10 cellular contexts compared by ENCODE assay signal in the genomic region with DNA sequence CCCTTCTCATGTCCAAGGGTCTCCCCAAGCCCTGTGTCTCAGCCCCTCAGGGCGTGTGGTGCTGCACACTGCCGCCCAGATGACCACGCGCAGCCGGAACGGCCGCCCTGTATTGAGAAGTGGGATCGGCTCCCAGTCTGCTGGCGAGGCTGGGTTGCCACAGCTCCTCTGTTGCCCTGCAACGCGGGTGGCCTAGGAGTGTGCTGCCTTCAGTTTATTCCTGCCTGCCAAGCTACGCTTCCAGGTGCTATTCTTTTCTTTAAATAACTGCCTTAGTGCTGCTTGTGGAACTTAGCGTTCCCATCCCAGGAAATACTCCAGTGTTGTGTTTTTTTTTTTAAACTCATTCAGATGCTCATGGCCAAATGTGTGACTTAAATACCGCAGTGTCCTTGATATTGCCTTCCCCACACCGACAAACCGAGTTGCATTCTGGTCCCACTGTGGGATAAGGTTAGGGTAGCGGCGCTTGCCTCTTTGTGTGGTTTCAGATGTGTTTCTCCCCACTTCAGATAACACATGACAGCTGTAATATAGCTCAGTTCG. TPM values are rescaled to one million over a fixed set of nuclear protein-coding genes. Genes with fewer than 3 reads are reported as not detected.
DNase-seq lines count a peak whose midpoint lies in the region; ATAC-seq and TF ChIP-seq lines count a peak whose summit lies in the region.
"Had no signal": no experiment of that assay in that cellular context is flagged by ENCODE, and none has a peak within 500 bp of the region (broad histone marks: within the 10 kb centered on the region; RNA-seq: fewer than 3 reads in every experiment).

No MANE protein-coding gene starts in this region.

- H3K27me3 Mint-ChIP-seq in activated naive CD8-positive, alpha-beta T cell treated with anti-CD3 and anti-CD28 coated beads, Interleukin-2, amount 10 ng/mL, durations not matched to agents 7 days and 5 days: no peaks in the 10 kb centered on the region
- peaks cover 48% of the 10 kb centered on the region for H3K27me3 Mint-ChIP-seq in activated naive CD8-positive, alpha-beta T cell treated with anti-CD3 and anti-CD28 coated beads for 36 hours
- H3K27me3 Mint-ChIP-seq in endodermal cell (ENCODE audit: insufficient read depth) (no peaks in the 10 kb centered on the region), natural killer cell (ENCODE audit: low read depth in 2 of 2) (no peaks in the 10 kb centered on the region)

- H3K36me3 Mint-ChIP-seq in activated naive CD8-positive, alpha-beta T cell treated with anti-CD3 and anti-CD28 coated beads, Interleukin-2, amount 10 ng/mL, durations not matched to agents 7 days and 5 days: peaks cover 22% of the 10 kb centered on the region
- H3K36me3 Mint-ChIP-seq in activated naive CD8-positive, alpha-beta T cell treated with anti-CD3 and anti-CD28 coated beads for 36 hours: peaks cover 14% of the 10 kb centered on the region
- H3K36me3 Mint-ChIP-seq in endodermal cell (ENCODE audit: low read depth) (peaks cover 26% of the 10 kb centered on the region), natural killer cell (no peaks in the 10 kb centered on the region)

- ATAC-seq in activated naive CD8-positive, alpha-beta T cell treated with anti-CD3 and anti-CD28 coated beads, Interleukin-2, amount 10 ng/mL, durations not matched to agents 7 days and 5 days (ENCODE audit: low read depth): peak; percentile 54
- ATAC-seq in natural killer cell (peak; percentile 59 to 77 (median 74)), GM18873 (IDR thresholded peaks at IDR 0.05; ENCODE audit: low FRiP score, unreplicated experiment) (no peak)

- POLR2A ChIA-PET in activated naive CD8-positive, alpha-beta T cell treated with anti-CD3 and anti-CD28 coated beads, Interleukin-2, amount 10 ng/mL, durations not matched to agents 7 days and 5 days (lab: Charles Lee): interaction anchor here (0.6 to 1.6 kb wide), 5 partner anchors 14 to 187 kb away, joined by 3 to 5 read pairs (median 3); no protein-coding TSS in a partner anchor

- H3K27ac Mint-ChIP-seq in activated naive CD8-positive, alpha-beta T cell treated with anti-CD3 and anti-CD28 coated beads, Interleukin-2, amount 10 ng/mL, durations not matched to agents 7 days and 5 days: peak overlapping the region; percentile 64
- H3K27ac Mint-ChIP-seq in activated naive CD8-positive, alpha-beta T cell treated with anti-CD3 and anti-CD28 coated beads for 36 hours: no peak overlapping the region
- peak overlapping the region; percentile 35 for H3K27ac Mint-ChIP-seq in endodermal cell
- peak overlapping the region; percentile 85 for H3K27ac Mint-ChIP-seq in natural killer cell

- peaks cover 56% of the 10 kb centered on the region for H3K4me1 Mint-ChIP-seq in activated naive CD8-positive, alpha-beta T cell treated with anti-CD3 and anti-CD28 coated beads, Interleukin-2, amount 10 ng/mL, durations not matched to agents 7 days and 5 days
- peaks cover 35% of the 10 kb centered on the region for H3K4me1 Mint-ChIP-seq in activated naive CD8-positive, alpha-beta T cell treated with anti-CD3 and anti-CD28 coated beads for 36 hours
- H3K4me1 Mint-ChIP-seq in endodermal cell: peaks cover 68% of the 10 kb centered on the region
- H3K4me1 Mint-ChIP-seq in natural killer cell: peaks cover 82% of the 10 kb centered on the region in 2 donors

- DNase-seq in activated naive CD8-positive, alpha-beta T cell treated with anti-CD3 and anti-CD28 coated beads, Interleukin-2, amount 10 ng/mL, durations not matched to agents 7 days and 5 days: no peak
- no peak for DNase-seq in activated naive CD8-positive, alpha-beta T cell treated with anti-CD3 and anti-CD28 coated beads for 36 hours
- no peak for DNase-seq in endodermal cell
- peak; percentile 60 for DNase-seq in natural killer cell
- DNase-seq in stimulated activated CD4-positive, alpha-beta T cell treated with anti-CD3 and anti-CD28 coated beads, Interleukin-4, amount 100 ng/mL, for 4 hours: no peak
- no peak for DNase-seq in retina
- DNase-seq in NCI-H226: no peak
- DNase-seq: NK-92 treated with Interleukin-12 subunit alpha and Interleukin-12 subunit beta, amount 100 ng/mL, for 24 hours had no signal

- H3K9me3 Mint-ChIP-seq in activated naive CD8-positive, alpha-beta T cell treated with anti-CD3 and anti-CD28 coated beads, Interleukin-2, amount 10 ng/mL, durations not matched to agents 7 days and 5 days: no peaks in the 10 kb centered on the region
- H3K9me3 Mint-ChIP-seq in activated naive CD8-positive, alpha-beta T cell treated with anti-CD3 and anti-CD28 coated beads for 36 hours: no peaks in the 10 kb centered on the region
- H3K9me3 Mint-ChIP-seq in endodermal cell: no peaks in the 10 kb centered on the region
- no peaks in the 10 kb centered on the region for H3K9me3 Mint-ChIP-seq in natural killer cell

- TF ChIP-seq CTCF in endodermal cell (conservative IDR thresholded peaks at IDR 0.05): no peak
- no peak for TF ChIP-seq CTCF in natural killer cell (IDR thresholded peaks at IDR 0.05)

- no peak overlapping the region for H3K4me3 ChIP-seq in endodermal cell (ENCODE audit: low read length)

- peak overlapping the region; percentile 54 for H3K4me3 Mint-ChIP-seq in activated naive CD8-positive, alpha-beta T cell treated with anti-CD3 and anti-CD28 coated beads, Interleukin-2, amount 10 ng/mL, durations not matched to agents 7 days and 5 days
- no peak overlapping the region for H3K4me3 Mint-ChIP-seq in activated naive CD8-positive, alpha-beta T cell treated with anti-CD3 and anti-CD28 coated beads for 36 hours
- H3K4me3 Mint-ChIP-seq in endodermal cell: no peak overlapping the region
- H3K4me3 Mint-ChIP-seq in natural killer cell: peak overlapping the region; percentile 91

- H3K4me1 ChIP-seq in endodermal cell (ENCODE audit: control insufficient read depth, insufficient read depth, low read length): peaks cover 46% of the 10 kb centered on the region

- intact Hi-C loops in natural killer cell (cut with micrococcal nuclease): loop anchor here (2.0 kb wide), 1 partner anchor 13 kb away; no protein-coding TSS in a partner anchor

- no peaks in the 10 kb centered on the region for H3K9me3 ChIP-seq in endodermal cell (ENCODE audit: control insufficient read depth, low read length)

- H3K27ac ChIP-seq in endodermal cell (ENCODE audit: low read depth, low read length): peak overlapping the region; percentile 11

- no peaks in the 10 kb centered on the region for H3K27me3 ChIP-seq in endodermal cell (ENCODE audit: control insufficient read depth, insufficient read depth, low read length, poor library complexity, severe bottlenecking)

- peaks cover 35% of the 10 kb centered on the region for H3K36me3 ChIP-seq in endodermal cell (ENCODE audit: control insufficient read depth, insufficient read depth, low read length)

- WGBS in endodermal cell (ENCODE audit: insufficient coverage in 1 of 2, insufficient read length in 1 of 2), 2 experiments: 89 to 90% methylated on average over 15 to 19 of the region's 19 CpGs

- H3K9ac ChIP-seq in endodermal cell (ENCODE audit: extremely low read depth, low read length, poor library complexity, severe bottlenecking): no peak overlapping the region

RNA-seq across cellular contexts. Expression of a gene that starts 16.6 kb away (rescaled TPM):
- total RNA-seq in activated naive CD8-positive, alpha-beta T cell treated with anti-CD3 and anti-CD28 coated beads, Interleukin-2, amount 10 ng/mL, durations not matched to agents 7 days and 5 days: 100 to 1,000 TPM; 236 to 252 TPM
- total RNA-seq in activated naive CD8-positive, alpha-beta T cell treated with anti-CD3 and anti-CD28 coated beads for 36 hours: 100 to 1,000 TPM; 160 to 171 TPM
- 100 to 1,000 TPM; 378 to 437 TPM for total RNA-seq in endodermal cell
- 322 TPM for polyA plus RNA-seq in endodermal cell (2013, experiment 1 of 2)
- polyA plus RNA-seq in endodermal cell (2013, experiment 2 of 2): 298 TPM
- total RNA-seq in natural killer cell: 100 to 1,000 TPM; 443 to 595 (median 541) TPM

RNA-seq across cellular contexts. Expression of a gene that starts 45.0 kb away (rescaled TPM):
- total RNA-seq in activated naive CD8-positive, alpha-beta T cell treated with anti-CD3 and anti-CD28 coated beads, Interleukin-2, amount 10 ng/mL, durations not matched to agents 7 days and 5 days: 100 to 1,000 TPM; 307 to 308 TPM
- total RNA-seq in activated naive CD8-positive, alpha-beta T cell treated with anti-CD3 and anti-CD28 coated beads for 36 hours: 100 to 1,000 TPM; 312 to 321 TPM
- total RNA-seq in endodermal cell: 100 to 1,000 TPM; 303 to 334 TPM
- polyA plus RNA-seq in endodermal cell (2013, experiment 1 of 2): 248 TPM
- polyA plus RNA-seq in endodermal cell (2013, experiment 2 of 2): 218 TPM
- total RNA-seq in natural killer cell: 100 to 1,000 TPM; 232 to 262 (median 238) TPM

RNA-seq across cellular contexts. Expression of a gene that starts 46.3 kb away (rescaled TPM):
- total RNA-seq in activated naive CD8-positive, alpha-beta T cell treated with anti-CD3 and anti-CD28 coated beads, Interleukin-2, amount 10 ng/mL, durations not matched to agents 7 days and 5 days: 100 to 1,000 TPM; 299 to 313 TPM
- 100 to 1,000 TPM; 169 TPM for total RNA-seq in activated naive CD8-positive, alpha-beta T cell treated with anti-CD3 and anti-CD28 coated beads for 36 hours
- total RNA-seq in endodermal cell: 10 to 100 TPM; 12.3 to 17.8 TPM
- polyA plus RNA-seq in endodermal cell (2013, experiment 1 of 2): 3.8 TPM
- polyA plus RNA-seq in endodermal cell (2013, experiment 2 of 2): 5.5 TPM
- total RNA-seq in natural killer cell: 100 to 1,000 TPM; 162 to 201 (median 163) TPM
- total RNA-seq: bronchial epithelial cell had no signal

Comparison
In these comparisons a context has a peak if more than half of its experiments do, and no peak if none do; other contexts are left out.
1. H3K4me3 Mint-ChIP-seq: peak in activated naive CD8-positive, alpha-beta T cell treated with anti-CD3 and anti-CD28 coated beads, Interleukin-2, amount 10 ng/mL, durations not matched to agents 7 days and 5 days (single experiment) and natural killer cell (single experiment); none in activated naive CD8-positive, alpha-beta T cell treated with anti-CD3 and anti-CD28 coated beads for 36 hours (single experiment) and endodermal cell (single experiment).
2. RNA of a gene that starts 46.3 kb away (total RNA-seq): 299 to 313 TPM in activated naive CD8-positive, alpha-beta T cell treated with anti-CD3 and anti-CD28 coated beads, Interleukin-2, amount 10 ng/mL, durations not matched to agents 7 days and 5 days, 169 TPM in activated naive CD8-positive, alpha-beta T cell treated with anti-CD3 and anti-CD28 coated beads for 36 hours and 162 to 201 TPM in natural killer cell; 12.3 to 17.8 TPM in endodermal cell; every median in the first group is over 4 times any median in the second.